Comparison of ENCODE assay signal across 8 cellular contexts in the genomic region with DNA sequence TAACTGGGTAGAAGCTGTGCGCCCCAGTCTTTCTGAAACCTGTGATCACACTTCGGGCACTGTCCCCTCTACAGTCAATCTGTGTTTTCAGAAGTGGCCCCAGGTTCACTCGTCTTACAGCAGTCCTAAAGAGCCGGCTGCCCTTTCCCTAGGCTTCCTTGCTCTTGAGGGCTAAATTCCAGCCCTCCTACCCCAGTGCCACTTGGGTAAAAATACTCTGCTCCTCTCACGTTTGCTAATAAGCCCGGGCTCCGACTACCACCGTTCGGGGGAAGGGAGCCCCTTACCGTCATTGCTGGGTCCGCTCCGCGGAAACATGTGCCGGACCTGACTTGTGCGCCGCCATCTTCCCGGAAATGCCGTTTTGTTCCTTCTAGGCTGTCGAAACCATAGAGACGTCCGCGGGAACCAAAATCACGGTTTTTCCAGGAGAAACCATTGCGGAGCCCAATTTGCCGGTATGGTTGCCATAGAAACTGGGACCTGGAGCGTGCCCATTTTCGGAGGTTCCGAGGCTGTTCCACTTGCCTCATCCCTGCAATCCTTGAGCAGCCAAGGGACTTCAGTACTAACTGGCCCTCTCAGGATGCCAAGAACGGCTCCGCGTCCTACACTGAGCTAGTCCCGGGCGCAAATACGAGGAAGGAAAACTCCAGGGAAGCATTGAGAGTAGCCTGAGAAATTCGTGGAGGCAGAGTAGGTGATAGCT. TPM values are rescaled to one million over a fixed set of nuclear protein-coding genes. Genes with fewer than 3 reads are reported as not detected.
DNase-seq lines count a peak whose midpoint lies in the region; ATAC-seq and TF ChIP-seq lines count a peak whose summit lies in the region.

A gene (minus strand): TSS at position 358 of the 709 bp plus-strand sequence.

- H3K27me3 ChIP-seq in right atrium auricular region (no peaks in the 10 kb centered on the region), psoas muscle (ENCODE audit: insufficient read depth in 3 of 3, low read length in 2 of 3) (no peaks in the 10 kb centered on the region)

- no peaks in the 10 kb centered on the region for H3K27me3 Mint-ChIP-seq in Calu3 (ENCODE audit: unreplicated experiment)

- intact Hi-C loops in Calu3 (cut with micrococcal nuclease; ENCODE audit: unreplicated experiment): loop anchor here (2.0 kb wide), 1 partner anchor 144 kb away; no protein-coding TSS in a partner anchor
- intact Hi-C loops in T-helper 2 cell treated with Interferon-gamma antibody and Interleukin-4, amounts not matched to agents 100 ng/mL and 5 ng/mL, for 36 hours (cut with micrococcal nuclease): loop anchor here (1.0 to 2.0 kb wide), 4 partner anchors 10 to 144 kb away; a partner anchor contains a TSS
- intact Hi-C loops in psoas muscle (cut with DNase I): loop anchor here in 1 of 2 donors (5.0 kb wide), 1 partner anchor 149 kb away; no protein-coding TSS in a partner anchor

- CTCF ChIA-PET in Calu3 (lab: Charles Lee): interaction anchor here (0.6 to 1.5 kb wide), 4 partner anchors 10 to 20 kb away, joined by 3 to 10 read pairs (median 3); a partner anchor contains a TSS

- ATAC-seq in psoas muscle: peak; percentile 82 to 93 (median 86)

- H3K36me3 ChIP-seq in right atrium auricular region: no peaks in the 10 kb centered on the region
- H3K36me3 ChIP-seq in psoas muscle (ENCODE audit: insufficient read depth in 1 of 2, low read depth in 1 of 2): peaks cover 5 to 29% of the 10 kb centered on the region in 2 donors
- no peaks in the 10 kb centered on the region for H3K36me3 ChIP-seq in urinary bladder (ENCODE audit: insufficient read depth)

- H3K4me1 ChIP-seq in right atrium auricular region: peaks cover 0 to 17% of the 10 kb centered on the region in 2 donors
- H3K4me1 ChIP-seq in psoas muscle: peaks cover 19% of the 10 kb centered on the region
- no peaks in the 10 kb centered on the region for H3K4me1 ChIP-seq in urinary bladder (ENCODE audit: insufficient read depth)

- BruUV-seq in Calu3 (replicated peaks; lab: Mats Ljungman, UMichigan): no TSS peak

- peak within 1 kb of the TSS; percentile 80 for H3K4me3 Mint-ChIP-seq in Calu3 (ENCODE audit: low read depth, unreplicated experiment)

- H3K27ac ChIP-seq in right atrium auricular region (peak within 1 kb of the TSS; percentile 75 to 76), psoas muscle (peak within 1 kb of the TSS; percentile 92), urinary bladder (ENCODE audit: low read depth) (peak within 1 kb of the TSS; percentile 53)

- H3K9me3 Mint-ChIP-seq in Calu3 (ENCODE audit: low read depth, unreplicated experiment): no peaks in the 10 kb centered on the region

- peaks cover 35% of the 10 kb centered on the region for H3K36me3 Mint-ChIP-seq in Calu3 (ENCODE audit: insufficient read depth, unreplicated experiment)

- 0 to 1% (median 0%) methylated on average over 35 of the region's 35 CpGs for WGBS in psoas muscle, 3 donors
- WGBS in urinary bladder: under 1% methylated on average over 35 of the region's 35 CpGs

- peaks cover 8% of the 10 kb centered on the region for H3K4me1 Mint-ChIP-seq in Calu3 (ENCODE audit: low read depth, unreplicated experiment)

- H3K27ac Mint-ChIP-seq in Calu3 (ENCODE audit: unreplicated experiment): peak within 1 kb of the TSS; percentile 84

- TF ChIP-seq CTCF in Calu3 (IDR thresholded peaks at IDR 0.05; ENCODE audit: unreplicated experiment) (no peak), right atrium auricular region (IDR thresholded peaks at IDR 0.05) (peak in 1 of 2 donors; percentile 11), psoas muscle (IDR thresholded peaks at IDR 0.05) (no peak)

- H3K4me3 ChIP-seq in right atrium auricular region: peak within 1 kb of the TSS; percentile 59 to 64
- H3K4me3 ChIP-seq in psoas muscle: peak within 1 kb of the TSS; percentile 95
- H3K4me3 ChIP-seq in urinary bladder (ENCODE audit: low read depth, low read length): peak within 1 kb of the TSS; percentile 73

- H3K9me3 ChIP-seq in right atrium auricular region (no peaks in the 10 kb centered on the region), psoas muscle (no peaks in the 10 kb centered on the region)

- DNase-seq in Calu3: peak; percentile 75
- DNase-seq in H4 (ENCODE audit: low spot score): peak; percentile 85
- DNase-seq in NCI-H187 (lab: John Stamatoyannopoulos, UW): peak; percentile 75 to 99
- DNase-seq in anterior cingulate cortex (lab: John Stamatoyannopoulos, UW): peak; percentile 25 to 91 (median 76)
- peak; percentile 91 for DNase-seq in right atrium auricular region (ENCODE audit: low spot score)
- DNase-seq in psoas muscle: peak; percentile 73 to 81

RNA-seq across cellular contexts. Expression of the gene that starts here (rescaled TPM):
- 52.4 and 57.0 TPM in 2 replicates for total RNA-seq in Calu3 (2022)
- total RNA-seq in H4 (2014; rRNA removed; shearing (Covaris generic)): 31.8 and 49.3 TPM in 2 replicates
- total RNA-seq in T-helper 2 cell treated with Interferon-gamma antibody and Interleukin-4, amounts not matched to agents 100 ng/mL and 5 ng/mL, for 36 hours: 50.4 and 53.5 TPM in 2 replicates
- total RNA-seq in right atrium auricular region: 10 to 100 TPM; 12.7 to 14.3 TPM
- total RNA-seq in psoas muscle: 10 to 100 TPM; 30.6 to 77.5 (median 69.6) TPM
- 100 to 1,000 TPM in 2 of 3 donors, 10 to 100 TPM in 1; 55.0 to 110 (median 103) TPM for polyA plus RNA-seq in psoas muscle
- total RNA-seq in urinary bladder: 6.1 TPM
- 24.5 TPM for polyA plus RNA-seq in urinary bladder

Comparison
In these comparisons a context has a peak if more than half of its experiments do, and no peak if none do; other contexts are left out.
1. Peak in every context shown above with its lines: DNase-seq, ATAC-seq, H3K4me3 ChIP-seq and H3K27ac ChIP-seq.